ENCODE assay signal across 1 cellular context in genomic region chr3:184249412-184250166, GRCh38.
TF ChIP-seq lines count a peak whose summit lies in the region.

TSS of gene EEF1AKMT4 (plus strand) at chr3:184249672. CDS start at chr3:184249695, 23 bp downstream.

TF ChIP-seq in GM12878, 131 proteins besides CTCF, POLR2A, EP300 and RAD21 (continued from another document and continues in another):
- TF ChIP-seq ZBTB40 (IDR thresholded peaks at IDR 0.05; ENCODE audit: borderline replicate concordance), result no peak; the same call in none of the 2 replicates
- TF ChIP-seq FOXM1 (IDR thresholded peaks at IDR 0.05; ENCODE audit: low read depth, low read length), result no peak
- TF ChIP-seq ATF3 (IDR thresholded peaks at IDR 0.05; ENCODE audit: borderline replicate concordance, extremely low read depth, low read depth, low read length), result no peak
- TF ChIP-seq LARP7 (IDR thresholded peaks at IDR 0.05), result peak; percentile 17; the same call in 1 of the 2 replicates
- TF ChIP-seq FOXK2 (IDR thresholded peaks at IDR 0.05), result peak; percentile 87
- no peak for TF ChIP-seq CBX3 (IDR thresholded peaks at IDR 0.05; ENCODE audit: borderline replicate concordance, low read depth)
- 0 out of 2 replicates have a peak, but pooled peaks have one; percentile 44 for TF ChIP-seq RFX5 (IDR thresholded peaks at IDR 0.05; ENCODE audit: low read depth, low read length)
- peak; percentile 100 for TF ChIP-seq MXI1 (IDR thresholded peaks at IDR 0.05; ENCODE audit: low read depth, low read length)
- TF ChIP-seq, protein P1, sequence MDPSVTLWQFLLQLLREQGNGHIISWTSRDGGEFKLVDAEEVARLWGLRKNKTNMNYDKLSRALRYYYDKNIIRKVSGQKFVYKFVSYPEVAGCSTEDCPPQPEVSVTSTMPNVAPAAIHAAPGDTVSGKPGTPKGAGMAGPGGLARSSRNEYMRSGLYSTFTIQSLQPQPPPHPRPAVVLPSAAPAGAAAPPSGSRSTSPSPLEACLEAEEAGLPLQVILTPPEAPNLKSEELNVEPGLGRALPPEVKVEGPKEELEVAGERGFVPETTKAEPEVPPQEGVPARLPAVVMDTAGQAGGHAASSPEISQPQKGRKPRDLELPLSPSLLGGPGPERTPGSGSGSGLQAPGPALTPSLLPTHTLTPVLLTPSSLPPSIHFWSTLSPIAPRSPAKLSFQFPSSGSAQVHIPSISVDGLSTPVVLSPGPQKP (IDR thresholded peaks at IDR 0.05; ENCODE audit: low read depth, low read length), result peak; percentile 16; the same call in 1 of the 2 replicates
- peak; percentile 99 for TF ChIP-seq PAX5 (IDR thresholded peaks at IDR 0.05; ENCODE audit: borderline replicate concordance, low read depth, low read length)
- no peak for TF ChIP-seq TCF12 (IDR thresholded peaks at IDR 0.05; ENCODE audit: low read depth, low read length)
- no peak for TF ChIP-seq IKZF2 (IDR thresholded peaks at IDR 0.05)
- peak; percentile 52 for TF ChIP-seq GATAD2B (conservative IDR thresholded peaks at IDR 0.05; ENCODE audit: low read depth)
- TF ChIP-seq, protein P2, sequence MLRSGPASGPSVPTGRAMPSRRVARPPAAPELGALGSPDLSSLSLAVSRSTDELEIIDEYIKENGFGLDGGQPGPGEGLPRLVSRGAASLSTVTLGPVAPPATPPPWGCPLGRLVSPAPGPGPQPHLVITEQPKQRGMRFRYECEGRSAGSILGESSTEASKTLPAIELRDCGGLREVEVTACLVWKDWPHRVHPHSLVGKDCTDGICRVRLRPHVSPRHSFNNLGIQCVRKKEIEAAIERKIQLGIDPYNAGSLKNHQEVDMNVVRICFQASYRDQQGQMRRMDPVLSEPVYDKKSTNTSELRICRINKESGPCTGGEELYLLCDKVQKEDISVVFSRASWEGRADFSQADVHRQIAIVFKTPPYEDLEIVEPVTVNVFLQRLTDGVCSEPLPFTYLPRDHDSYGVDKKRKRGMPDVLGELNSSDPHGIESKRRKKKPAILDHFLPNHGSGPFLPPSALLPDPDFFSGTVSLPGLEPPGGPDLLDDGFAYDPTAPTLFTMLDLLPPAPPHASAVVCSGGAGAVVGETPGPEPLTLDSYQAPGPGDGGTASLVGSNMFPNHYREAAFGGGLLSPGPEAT (IDR thresholded peaks at IDR 0.05; ENCODE audit: low read depth), result no peak
- peak; percentile 62 for TF ChIP-seq HCFC1 (IDR thresholded peaks at IDR 0.05; ENCODE audit: low read length)
- peak; percentile 20; the same call in 1 of the 2 replicates for TF ChIP-seq E2F4 (IDR thresholded peaks at IDR 0.05; ENCODE audit: low read depth, low read length)
- TF ChIP-seq JUNB (IDR thresholded peaks at IDR 0.05), result no peak
- TF ChIP-seq MAX (IDR thresholded peaks at IDR 0.05; ENCODE audit: low read depth, low read length), result peak; percentile 99
- peak; percentile 50 for TF ChIP-seq E2F8 (IDR thresholded peaks at IDR 0.05; ENCODE audit: low read depth, partially characterized antibody)
- no peak for TF ChIP-seq NR2C1 (IDR thresholded peaks at IDR 0.05)
- TF ChIP-seq NFIC (IDR thresholded peaks at IDR 0.05; ENCODE audit: low read depth, low read length), result no peak
- no peak for TF ChIP-seq STAT3 (IDR thresholded peaks at IDR 0.05; ENCODE audit: low read depth, low read length)
- peak; percentile 53 for TF ChIP-seq TAF1 (IDR thresholded peaks at IDR 0.05; ENCODE audit: borderline replicate concordance, low read depth, low read length)
- TF ChIP-seq, protein P3, sequence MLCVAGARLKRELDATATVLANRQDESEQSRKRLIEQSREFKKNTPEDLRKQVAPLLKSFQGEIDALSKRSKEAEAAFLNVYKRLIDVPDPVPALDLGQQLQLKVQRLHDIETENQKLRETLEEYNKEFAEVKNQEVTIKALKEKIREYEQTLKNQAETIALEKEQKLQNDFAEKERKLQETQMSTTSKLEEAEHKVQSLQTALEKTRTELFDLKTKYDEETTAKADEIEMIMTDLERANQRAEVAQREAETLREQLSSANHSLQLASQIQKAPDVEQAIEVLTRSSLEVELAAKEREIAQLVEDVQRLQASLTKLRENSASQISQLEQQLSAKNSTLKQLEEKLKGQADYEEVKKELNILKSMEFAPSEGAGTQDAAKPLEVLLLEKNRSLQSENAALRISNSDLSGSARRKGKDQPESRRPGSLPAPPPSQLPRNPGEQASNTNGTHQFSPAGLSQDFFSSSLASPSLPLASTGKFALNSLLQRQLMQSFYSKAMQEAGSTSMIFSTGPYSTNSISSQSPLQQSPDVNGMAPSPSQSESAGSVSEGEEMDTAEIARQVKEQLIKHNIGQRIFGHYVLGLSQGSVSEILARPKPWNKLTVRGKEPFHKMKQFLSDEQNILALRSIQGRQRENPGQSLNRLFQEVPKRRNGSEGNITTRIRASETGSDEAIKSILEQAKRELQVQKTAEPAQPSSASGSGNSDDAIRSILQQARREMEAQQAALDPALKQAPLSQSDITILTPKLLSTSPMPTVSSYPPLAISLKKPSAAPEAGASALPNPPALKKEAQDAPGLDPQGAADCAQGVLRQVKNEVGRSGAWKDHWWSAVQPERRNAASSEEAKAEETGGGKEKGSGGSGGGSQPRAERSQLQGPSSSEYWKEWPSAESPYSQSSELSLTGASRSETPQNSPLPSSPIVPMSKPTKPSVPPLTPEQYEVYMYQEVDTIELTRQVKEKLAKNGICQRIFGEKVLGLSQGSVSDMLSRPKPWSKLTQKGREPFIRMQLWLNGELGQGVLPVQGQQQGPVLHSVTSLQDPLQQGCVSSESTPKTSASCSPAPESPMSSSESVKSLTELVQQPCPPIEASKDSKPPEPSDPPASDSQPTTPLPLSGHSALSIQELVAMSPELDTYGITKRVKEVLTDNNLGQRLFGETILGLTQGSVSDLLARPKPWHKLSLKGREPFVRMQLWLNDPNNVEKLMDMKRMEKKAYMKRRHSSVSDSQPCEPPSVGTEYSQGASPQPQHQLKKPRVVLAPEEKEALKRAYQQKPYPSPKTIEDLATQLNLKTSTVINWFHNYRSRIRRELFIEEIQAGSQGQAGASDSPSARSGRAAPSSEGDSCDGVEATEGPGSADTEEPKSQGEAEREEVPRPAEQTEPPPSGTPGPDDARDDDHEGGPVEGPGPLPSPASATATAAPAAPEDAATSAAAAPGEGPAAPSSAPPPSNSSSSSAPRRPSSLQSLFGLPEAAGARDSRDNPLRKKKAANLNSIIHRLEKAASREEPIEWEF (IDR thresholded peaks at IDR 0.05; ENCODE audit: insufficient replicate concordance, low read depth, low read length), result no peak
- no peak for TF ChIP-seq REST (IDR thresholded peaks at IDR 0.05; ENCODE audit: low read depth, low read length)
- TF ChIP-seq SMC3 (IDR thresholded peaks at IDR 0.05; ENCODE audit: borderline replicate concordance, low read length), result no peak
- TF ChIP-seq, protein P4, sequence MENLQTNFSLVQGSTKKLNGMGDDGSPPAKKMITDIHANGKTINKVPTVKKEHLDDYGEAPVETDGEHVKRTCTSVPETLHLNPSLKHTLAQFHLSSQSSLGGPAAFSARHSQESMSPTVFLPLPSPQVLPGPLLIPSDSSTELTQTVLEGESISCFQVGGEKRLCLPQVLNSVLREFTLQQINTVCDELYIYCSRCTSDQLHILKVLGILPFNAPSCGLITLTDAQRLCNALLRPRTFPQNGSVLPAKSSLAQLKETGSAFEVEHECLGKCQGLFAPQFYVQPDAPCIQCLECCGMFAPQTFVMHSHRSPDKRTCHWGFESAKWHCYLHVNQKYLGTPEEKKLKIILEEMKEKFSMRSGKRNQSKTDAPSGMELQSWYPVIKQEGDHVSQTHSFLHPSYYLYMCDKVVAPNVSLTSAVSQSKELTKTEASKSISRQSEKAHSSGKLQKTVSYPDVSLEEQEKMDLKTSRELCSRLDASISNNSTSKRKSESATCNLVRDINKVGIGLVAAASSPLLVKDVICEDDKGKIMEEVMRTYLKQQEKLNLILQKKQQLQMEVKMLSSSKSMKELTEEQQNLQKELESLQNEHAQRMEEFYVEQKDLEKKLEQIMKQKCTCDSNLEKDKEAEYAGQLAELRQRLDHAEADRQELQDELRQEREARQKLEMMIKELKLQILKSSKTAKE (IDR thresholded peaks at IDR 0.05; ENCODE audit: low read depth, poor library complexity, severe bottlenecking), result no peak
- TF ChIP-seq SIN3A (IDR thresholded peaks at IDR 0.05; ENCODE audit: low read depth, low read length), result peak; percentile 97
- no peak for TF ChIP-seq NFXL1 (IDR thresholded peaks at IDR 0.05; ENCODE audit: borderline replicate concordance)
- TF ChIP-seq NR2F1 (conservative IDR thresholded peaks at IDR 0.05), result no peak
- TF ChIP-seq PML (IDR thresholded peaks at IDR 0.05; ENCODE audit: low read length), result 0 out of 2 replicates have a peak, but pooled peaks have one; percentile 0
- TF ChIP-seq CEBPB (IDR thresholded peaks at IDR 0.05; ENCODE audit: borderline replicate concordance in 1 of 2, low read depth in 2 of 2, low read length in 2 of 2), result peak in 1 of 2 experiments; percentile 93; a peak in 2 of 4 replicates
- TF ChIP-seq ZNF384 (IDR thresholded peaks at IDR 0.05; ENCODE audit: borderline replicate concordance, low read depth, low read length), result no peak
- TF ChIP-seq ATF7 (IDR thresholded peaks at IDR 0.05; ENCODE audit: low read depth), result 0 out of 2 replicates have a peak, but pooled peaks have one; percentile 12
